ENCODE assay signal across 8 cellular contexts in genomic region chr11:121494355-121495099, GRCh38. TPM values are rescaled to one million over a fixed set of nuclear protein-coding genes. Genes with fewer than 3 reads are reported as not detected.
A peak's percentile ranks its signal among the peaks of the same experiment; 100 is the strongest.
DNase-seq lines count a peak whose midpoint lies in the region; ATAC-seq, FAIRE-seq and TF ChIP-seq lines count a peak whose summit lies in the region.

No MANE protein-coding gene starts in this region.

- H3K9me3 ChIP-seq in effector memory CD4-positive, alpha-beta T cell (ENCODE audit: control insufficient read depth, low read length) = no peaks in the 10 kb centered on the region

- CTCF ChIA-PET in GM10248 (lab: Yijun Ruan, JAX) = interaction anchor here (0.9 to 3.7 kb wide), 10 partner anchors 11 to 178 kb away, joined by 3 to 27 read pairs (median 4); no protein-coding TSS in a partner anchor

- no peak overlapping the region for H3K4me3 ChIP-seq in effector memory CD4-positive, alpha-beta T cell (ENCODE audit: insufficient read depth, low read depth, low read length, poor library complexity, severe bottlenecking)

- H3K36me3 ChIP-seq in effector memory CD4-positive, alpha-beta T cell (ENCODE audit: control insufficient read depth, insufficient read depth, low read length) = peaks cover 45% of the 10 kb centered on the region

- POLR2A ChIA-PET in GM10248 (lab: Yijun Ruan, JAX) = interaction anchor here (0.9 kb wide), 1 partner anchor 11 kb away, joined by 3 read pairs; no protein-coding TSS in a partner anchor

- H3K27ac ChIP-seq in effector memory CD4-positive, alpha-beta T cell (ENCODE audit: insufficient read depth, low read length, poor library complexity, severe bottlenecking) = peak overlapping the region; percentile 48

- no peak for FAIRE-seq in urothelium cell line (lab: Jason Lieb, UNC)

- peaks cover 17% of the 10 kb centered on the region for H3K4me1 ChIP-seq in effector memory CD4-positive, alpha-beta T cell (ENCODE audit: control insufficient read depth, insufficient read depth, low read length, poor library complexity, severe bottlenecking)

- TF ChIP-seq CTCF in GM10248 (IDR thresholded peaks at IDR 0.05; ENCODE audit: control extremely low read depth, extremely low read depth, low read depth, missing control alignments) = no peak

- H3K27me3 ChIP-seq in effector memory CD4-positive, alpha-beta T cell (replicated peaks; ENCODE audit: control insufficient read depth, insufficient read depth, low read length, poor library complexity, severe bottlenecking) = no peaks in the 10 kb centered on the region

- DNase-seq in GM10248 (ENCODE audit: extremely low spot score) = peak; percentile 34
- peak; percentile 34 to 60 for DNase-seq in NCI-H526 (lab: John Stamatoyannopoulos, UW)
- DNase-seq in effector memory CD4-positive, alpha-beta T cell = no peak
- no peak for DNase-seq in C1 segment of cervical spinal cord (lab: John Stamatoyannopoulos, UW)
- no peak for DNase-seq in cerebellum (ENCODE audit: low spot score)
- no peak for DNase-seq in NCI-H1694 (lab: John Stamatoyannopoulos, UW)
- no peak for DNase-seq in urothelium cell line (ENCODE audit: low spot score)

- ATAC-seq in GM21723 (IDR thresholded peaks at IDR 0.05; ENCODE audit: unreplicated experiment) = peak; percentile 77

RNA-seq across cellular contexts. Expression of gene SORL1, which starts 42.4 kb away (rescaled TPM):
- 41.6 TPM for total RNA-seq in cerebellum

Comparison
In these comparisons a context has a peak if more than half of its experiments do, and no peak if none do; other contexts are left out.
1. DNase-seq: peak in GM10248 (single experiment) and NCI-H526 (2 of 2); none in effector memory CD4-positive, alpha-beta T cell (0 of 3), C1 segment of cervical spinal cord (0 of 14), cerebellum (single experiment), NCI-H1694 (single experiment) and urothelium cell line (single experiment).